ENCODE assay signal across 7 cellular contexts in the genomic region with DNA sequence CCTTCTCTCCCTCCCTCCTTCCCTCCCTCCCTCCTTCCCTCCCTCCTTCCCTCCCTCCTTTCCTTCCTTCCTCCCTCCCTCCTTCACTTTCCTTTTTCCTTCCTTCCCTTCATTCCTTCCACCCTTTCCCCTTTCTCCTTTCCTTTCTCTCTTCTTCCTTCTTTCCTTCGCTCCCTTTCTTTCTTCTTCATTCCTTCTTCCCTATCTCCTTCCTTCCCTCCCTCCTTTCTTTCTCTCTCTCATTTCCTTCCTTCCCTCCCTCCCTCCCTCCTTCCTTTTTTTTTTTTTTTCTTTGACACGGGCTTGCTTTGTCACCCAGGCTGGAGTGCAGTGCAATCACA.
"Had no signal": no experiment of that assay in that cellular context is flagged by ENCODE, and none has a peak within 500 bp of the region (broad histone marks: within the 10 kb centered on the region; RNA-seq: fewer than 3 reads in every experiment).

No MANE protein-coding gene starts in this region.

- H3K9me3 ChIP-seq: HAP-1 had no signal

- H3K4me1 ChIP-seq: HAP-1 had no signal

- FAIRE-seq: HTR-8/SVneo had no signal

- H3K4me3 ChIP-seq: GM23248, HAP-1 had no signal

- H3K36me3 ChIP-seq: HAP-1 had no signal

- H2AFZ ChIP-seq: GM23248 had no signal

- ATAC-seq: HCT116 had no signal

- H3K27ac ChIP-seq: GM23248 had no signal

- H3K9ac ChIP-seq: GM23248 had no signal

- DNase-seq: GM23248, GOT3, H7, KG1 had no signal
